Comparison of ENCODE assay signal across 2 cellular contexts in the genomic region with DNA sequence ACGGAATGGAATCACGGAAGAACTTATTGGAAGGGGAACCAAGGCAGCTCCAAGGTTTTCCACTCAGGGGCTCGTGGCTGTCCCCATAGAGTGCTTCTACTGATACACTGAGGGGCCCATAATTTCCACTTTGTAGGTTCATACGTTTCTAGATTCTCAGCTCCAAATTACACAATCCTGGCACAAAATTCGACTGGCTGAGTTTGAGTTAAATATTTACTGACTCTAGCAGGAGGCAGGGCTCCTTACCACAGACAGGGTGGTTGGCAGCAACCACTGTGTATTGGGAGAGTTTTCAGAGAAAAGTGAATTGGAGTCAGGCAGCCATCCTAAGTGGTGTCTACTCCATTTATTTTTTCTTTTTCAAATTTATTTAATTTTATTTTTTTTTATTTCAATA.
TF ChIP-seq lines count a peak whose summit lies in the region.

No MANE protein-coding gene starts in this region.

TF ChIP-seq in liver, 16 proteins besides CTCF, POLR2A, EP300 and RAD21:
- TF ChIP-seq JUND (IDR thresholded peaks at IDR 0.05) (no peak), YY1 (IDR thresholded peaks at IDR 0.05) (peak; percentile 60), FOXA1 (IDR thresholded peaks at IDR 0.05) (no peak), RXRA (IDR thresholded peaks at IDR 0.05) (peak in 1 of 2 donors; percentile 52), FOXA2 (IDR thresholded peaks at IDR 0.05) (no peak), SP1 (IDR thresholded peaks at IDR 0.05) (no peak), HNF4G (IDR thresholded peaks at IDR 0.05) (no peak), GABPA (IDR thresholded peaks at IDR 0.05 in 1 of 2, conservative IDR thresholded peaks at IDR 0.05 in 1 of 2) (no peak), HNF4A (conservative IDR thresholded peaks at IDR 0.05) (peak; percentile 38), NR2F2 (IDR thresholded peaks at IDR 0.05) (no peak), TAF1 (conservative IDR thresholded peaks at IDR 0.05) (no peak), EGR1 (IDR thresholded peaks at IDR 0.05; ENCODE audit: low read depth in 2 of 2) (no peak)
- TF ChIP-seq, protein P1, sequence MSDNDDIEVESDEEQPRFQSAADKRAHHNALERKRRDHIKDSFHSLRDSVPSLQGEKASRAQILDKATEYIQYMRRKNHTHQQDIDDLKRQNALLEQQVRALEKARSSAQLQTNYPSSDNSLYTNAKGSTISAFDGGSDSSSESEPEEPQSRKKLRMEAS (IDR thresholded peaks at IDR 0.05) = no peak
- TF ChIP-seq, protein P2, sequence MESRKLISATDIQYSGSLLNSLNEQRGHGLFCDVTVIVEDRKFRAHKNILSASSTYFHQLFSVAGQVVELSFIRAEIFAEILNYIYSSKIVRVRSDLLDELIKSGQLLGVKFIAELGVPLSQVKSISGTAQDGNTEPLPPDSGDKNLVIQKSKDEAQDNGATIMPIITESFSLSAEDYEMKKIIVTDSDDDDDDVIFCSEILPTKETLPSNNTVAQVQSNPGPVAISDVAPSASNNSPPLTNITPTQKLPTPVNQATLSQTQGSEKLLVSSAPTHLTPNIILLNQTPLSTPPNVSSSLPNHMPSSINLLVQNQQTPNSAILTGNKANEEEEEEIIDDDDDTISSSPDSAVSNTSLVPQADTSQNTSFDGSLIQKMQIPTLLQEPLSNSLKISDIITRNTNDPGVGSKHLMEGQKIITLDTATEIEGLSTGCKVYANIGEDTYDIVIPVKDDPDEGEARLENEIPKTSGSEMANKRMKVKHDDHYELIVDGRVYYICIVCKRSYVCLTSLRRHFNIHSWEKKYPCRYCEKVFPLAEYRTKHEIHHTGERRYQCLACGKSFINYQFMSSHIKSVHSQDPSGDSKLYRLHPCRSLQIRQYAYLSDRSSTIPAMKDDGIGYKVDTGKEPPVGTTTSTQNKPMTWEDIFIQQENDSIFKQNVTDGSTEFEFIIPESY (IDR thresholded peaks at IDR 0.05) = no peak
- TF ChIP-seq, protein P3, sequence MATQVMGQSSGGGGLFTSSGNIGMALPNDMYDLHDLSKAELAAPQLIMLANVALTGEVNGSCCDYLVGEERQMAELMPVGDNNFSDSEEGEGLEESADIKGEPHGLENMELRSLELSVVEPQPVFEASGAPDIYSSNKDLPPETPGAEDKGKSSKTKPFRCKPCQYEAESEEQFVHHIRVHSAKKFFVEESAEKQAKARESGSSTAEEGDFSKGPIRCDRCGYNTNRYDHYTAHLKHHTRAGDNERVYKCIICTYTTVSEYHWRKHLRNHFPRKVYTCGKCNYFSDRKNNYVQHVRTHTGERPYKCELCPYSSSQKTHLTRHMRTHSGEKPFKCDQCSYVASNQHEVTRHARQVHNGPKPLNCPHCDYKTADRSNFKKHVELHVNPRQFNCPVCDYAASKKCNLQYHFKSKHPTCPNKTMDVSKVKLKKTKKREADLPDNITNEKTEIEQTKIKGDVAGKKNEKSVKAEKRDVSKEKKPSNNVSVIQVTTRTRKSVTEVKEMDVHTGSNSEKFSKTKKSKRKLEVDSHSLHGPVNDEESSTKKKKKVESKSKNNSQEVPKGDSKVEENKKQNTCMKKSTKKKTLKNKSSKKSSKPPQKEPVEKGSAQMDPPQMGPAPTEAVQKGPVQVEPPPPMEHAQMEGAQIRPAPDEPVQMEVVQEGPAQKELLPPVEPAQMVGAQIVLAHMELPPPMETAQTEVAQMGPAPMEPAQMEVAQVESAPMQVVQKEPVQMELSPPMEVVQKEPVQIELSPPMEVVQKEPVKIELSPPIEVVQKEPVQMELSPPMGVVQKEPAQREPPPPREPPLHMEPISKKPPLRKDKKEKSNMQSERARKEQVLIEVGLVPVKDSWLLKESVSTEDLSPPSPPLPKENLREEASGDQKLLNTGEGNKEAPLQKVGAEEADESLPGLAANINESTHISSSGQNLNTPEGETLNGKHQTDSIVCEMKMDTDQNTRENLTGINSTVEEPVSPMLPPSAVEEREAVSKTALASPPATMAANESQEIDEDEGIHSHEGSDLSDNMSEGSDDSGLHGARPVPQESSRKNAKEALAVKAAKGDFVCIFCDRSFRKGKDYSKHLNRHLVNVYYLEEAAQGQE (IDR thresholded peaks at IDR 0.05) = no peak
- TF ChIP-seq, protein P4, sequence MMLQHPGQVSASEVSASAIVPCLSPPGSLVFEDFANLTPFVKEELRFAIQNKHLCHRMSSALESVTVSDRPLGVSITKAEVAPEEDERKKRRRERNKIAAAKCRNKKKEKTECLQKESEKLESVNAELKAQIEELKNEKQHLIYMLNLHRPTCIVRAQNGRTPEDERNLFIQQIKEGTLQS (IDR thresholded peaks at IDR 0.05) = no peak
TF ChIP-seq in liver: peak in this region for 3.

TF ChIP-seq in HepG2, 621 proteins besides CTCF, POLR2A, EP300 and RAD21:
- TF ChIP-seq FOXP1 (IDR thresholded peaks at IDR 0.05) (no peak), FOXP1 (CRISPR knock-in tag; IDR thresholded peaks at IDR 0.05) (no peak), ZNF749 (CRISPR knock-in tag; IDR thresholded peaks at IDR 0.05; ENCODE audit: borderline replicate concordance) (no peak), ZIK1 (CRISPR knock-in tag; IDR thresholded peaks at IDR 0.05; ENCODE audit: borderline replicate concordance, low read depth) (no peak), ZNF766 (CRISPR knock-in tag; IDR thresholded peaks at IDR 0.05; ENCODE audit: borderline replicate concordance) (no peak), RXRA (CRISPR knock-in tag; IDR thresholded peaks at IDR 0.05) (no peak), PAWR (CRISPR knock-in tag; IDR thresholded peaks at IDR 0.05; ENCODE audit: borderline replicate concordance) (no peak), ZFP37 (CRISPR knock-in tag; IDR thresholded peaks at IDR 0.05; ENCODE audit: borderline replicate concordance) (no peak), ZNF12 (CRISPR knock-in tag; IDR thresholded peaks at IDR 0.05) (no peak), U2AF2 (IDR thresholded peaks at IDR 0.05; ENCODE audit: low read depth, low read length) (no peak), ZNF570 (CRISPR knock-in tag; IDR thresholded peaks at IDR 0.05; ENCODE audit: borderline replicate concordance) (no peak), MED1 (CRISPR knock-in tag; IDR thresholded peaks at IDR 0.05) (no peak)
- TF ChIP-seq, protein P5, sequence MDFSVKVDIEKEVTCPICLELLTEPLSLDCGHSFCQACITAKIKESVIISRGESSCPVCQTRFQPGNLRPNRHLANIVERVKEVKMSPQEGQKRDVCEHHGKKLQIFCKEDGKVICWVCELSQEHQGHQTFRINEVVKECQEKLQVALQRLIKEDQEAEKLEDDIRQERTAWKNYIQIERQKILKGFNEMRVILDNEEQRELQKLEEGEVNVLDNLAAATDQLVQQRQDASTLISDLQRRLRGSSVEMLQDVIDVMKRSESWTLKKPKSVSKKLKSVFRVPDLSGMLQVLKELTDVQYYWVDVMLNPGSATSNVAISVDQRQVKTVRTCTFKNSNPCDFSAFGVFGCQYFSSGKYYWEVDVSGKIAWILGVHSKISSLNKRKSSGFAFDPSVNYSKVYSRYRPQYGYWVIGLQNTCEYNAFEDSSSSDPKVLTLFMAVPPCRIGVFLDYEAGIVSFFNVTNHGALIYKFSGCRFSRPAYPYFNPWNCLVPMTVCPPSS (IDR thresholded peaks at IDR 0.05) = no peak
- TF ChIP-seq, protein P6, sequence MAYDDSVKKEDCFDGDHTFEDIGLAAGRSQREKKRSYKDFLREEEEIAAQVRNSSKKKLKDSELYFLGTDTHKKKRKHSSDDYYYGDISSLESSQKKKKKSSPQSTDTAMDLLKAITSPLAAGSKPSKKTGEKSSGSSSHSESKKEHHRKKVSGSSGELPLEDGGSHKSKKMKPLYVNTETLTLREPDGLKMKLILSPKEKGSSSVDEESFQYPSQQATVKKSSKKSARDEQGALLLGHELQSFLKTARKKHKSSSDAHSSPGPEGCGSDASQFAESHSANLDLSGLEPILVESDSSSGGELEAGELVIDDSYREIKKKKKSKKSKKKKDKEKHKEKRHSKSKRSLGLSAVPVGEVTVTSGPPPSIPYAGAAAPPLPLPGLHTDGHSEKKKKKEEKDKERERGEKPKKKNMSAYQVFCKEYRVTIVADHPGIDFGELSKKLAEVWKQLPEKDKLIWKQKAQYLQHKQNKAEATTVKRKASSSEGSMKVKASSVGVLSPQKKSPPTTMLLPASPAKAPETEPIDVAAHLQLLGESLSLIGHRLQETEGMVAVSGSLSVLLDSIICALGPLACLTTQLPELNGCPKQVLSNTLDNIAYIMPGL (CRISPR knock-in tag; IDR thresholded peaks at IDR 0.05; ENCODE audit: borderline replicate concordance in 1 of 2, low read depth in 1 of 2) = no peak
- TF ChIP-seq, protein P7, sequence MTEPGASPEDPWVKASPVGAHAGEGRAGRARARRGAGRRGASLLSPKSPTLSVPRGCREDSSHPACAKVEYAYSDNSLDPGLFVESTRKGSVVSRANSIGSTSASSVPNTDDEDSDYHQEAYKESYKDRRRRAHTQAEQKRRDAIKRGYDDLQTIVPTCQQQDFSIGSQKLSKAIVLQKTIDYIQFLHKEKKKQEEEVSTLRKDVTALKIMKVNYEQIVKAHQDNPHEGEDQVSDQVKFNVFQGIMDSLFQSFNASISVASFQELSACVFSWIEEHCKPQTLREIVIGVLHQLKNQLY (CRISPR knock-in tag; IDR thresholded peaks at IDR 0.05) = no peak
- TF ChIP-seq, protein P8, sequence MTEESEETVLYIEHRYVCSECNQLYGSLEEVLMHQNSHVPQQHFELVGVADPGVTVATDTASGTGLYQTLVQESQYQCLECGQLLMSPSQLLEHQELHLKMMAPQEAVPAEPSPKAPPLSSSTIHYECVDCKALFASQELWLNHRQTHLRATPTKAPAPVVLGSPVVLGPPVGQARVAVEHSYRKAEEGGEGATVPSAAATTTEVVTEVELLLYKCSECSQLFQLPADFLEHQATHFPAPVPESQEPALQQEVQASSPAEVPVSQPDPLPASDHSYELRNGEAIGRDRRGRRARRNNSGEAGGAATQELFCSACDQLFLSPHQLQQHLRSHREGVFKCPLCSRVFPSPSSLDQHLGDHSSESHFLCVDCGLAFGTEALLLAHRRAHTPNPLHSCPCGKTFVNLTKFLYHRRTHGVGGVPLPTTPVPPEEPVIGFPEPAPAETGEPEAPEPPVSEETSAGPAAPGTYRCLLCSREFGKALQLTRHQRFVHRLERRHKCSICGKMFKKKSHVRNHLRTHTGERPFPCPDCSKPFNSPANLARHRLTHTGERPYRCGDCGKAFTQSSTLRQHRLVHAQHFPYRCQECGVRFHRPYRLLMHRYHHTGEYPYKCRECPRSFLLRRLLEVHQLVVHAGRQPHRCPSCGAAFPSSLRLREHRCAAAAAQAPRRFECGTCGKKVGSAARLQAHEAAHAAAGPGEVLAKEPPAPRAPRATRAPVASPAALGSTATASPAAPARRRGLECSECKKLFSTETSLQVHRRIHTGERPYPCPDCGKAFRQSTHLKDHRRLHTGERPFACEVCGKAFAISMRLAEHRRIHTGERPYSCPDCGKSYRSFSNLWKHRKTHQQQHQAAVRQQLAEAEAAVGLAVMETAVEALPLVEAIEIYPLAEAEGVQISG (CRISPR knock-in tag; IDR thresholded peaks at IDR 0.05) = no peak
- TF ChIP-seq, protein P9, sequence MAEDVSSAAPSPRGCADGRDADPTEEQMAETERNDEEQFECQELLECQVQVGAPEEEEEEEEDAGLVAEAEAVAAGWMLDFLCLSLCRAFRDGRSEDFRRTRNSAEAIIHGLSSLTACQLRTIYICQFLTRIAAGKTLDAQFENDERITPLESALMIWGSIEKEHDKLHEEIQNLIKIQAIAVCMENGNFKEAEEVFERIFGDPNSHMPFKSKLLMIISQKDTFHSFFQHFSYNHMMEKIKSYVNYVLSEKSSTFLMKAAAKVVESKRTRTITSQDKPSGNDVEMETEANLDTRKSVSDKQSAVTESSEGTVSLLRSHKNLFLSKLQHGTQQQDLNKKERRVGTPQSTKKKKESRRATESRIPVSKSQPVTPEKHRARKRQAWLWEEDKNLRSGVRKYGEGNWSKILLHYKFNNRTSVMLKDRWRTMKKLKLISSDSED (CRISPR knock-in tag; IDR thresholded peaks at IDR 0.05) = no peak
- TF ChIP-seq, protein P10, sequence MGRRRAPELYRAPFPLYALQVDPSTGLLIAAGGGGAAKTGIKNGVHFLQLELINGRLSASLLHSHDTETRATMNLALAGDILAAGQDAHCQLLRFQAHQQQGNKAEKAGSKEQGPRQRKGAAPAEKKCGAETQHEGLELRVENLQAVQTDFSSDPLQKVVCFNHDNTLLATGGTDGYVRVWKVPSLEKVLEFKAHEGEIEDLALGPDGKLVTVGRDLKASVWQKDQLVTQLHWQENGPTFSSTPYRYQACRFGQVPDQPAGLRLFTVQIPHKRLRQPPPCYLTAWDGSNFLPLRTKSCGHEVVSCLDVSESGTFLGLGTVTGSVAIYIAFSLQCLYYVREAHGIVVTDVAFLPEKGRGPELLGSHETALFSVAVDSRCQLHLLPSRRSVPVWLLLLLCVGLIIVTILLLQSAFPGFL (CRISPR knock-in tag; IDR thresholded peaks at IDR 0.05) = no peak
TF ChIP-seq in HepG2: peak in this region for 0.
